ENCODE assay signal across 8 cellular contexts in genomic region chrX:48676106-48676892, GRCh38. TPM values are rescaled to one million over a fixed set of nuclear protein-coding genes. Genes with fewer than 3 reads are reported as not detected.
DNase-seq lines count a peak whose midpoint lies in the region; ATAC-seq and TF ChIP-seq lines count a peak whose summit lies in the region.

No MANE protein-coding gene starts in this region.

- H3K9me3 Mint-ChIP-seq in immature natural killer cell: no peaks in the 10 kb centered on the region

- H3K27ac Mint-ChIP-seq in immature natural killer cell: peak overlapping the region; percentile 90 to 98 (median 96)

- BruUV-seq in mammary epithelial cell (replicated peaks; lab: Mats Ljungman, UMichigan): no TSS peak

- peak; percentile 70 for TF ChIP-seq POLR2A in GM18951 (IDR thresholded peaks at IDR 0.05; ENCODE audit: extremely low read depth, insufficient read depth, insufficient read length)

- no peaks in the 10 kb centered on the region for H4K20me1 ChIP-seq in mammary epithelial cell (ENCODE audit: insufficient read depth, low read length)

- peak overlapping the region; percentile 72 for H3K4me3 ChIP-seq in WI38 (ENCODE audit: low read depth, low read length)
- peak overlapping the region; percentile 70 to 78 (median 74) for H3K4me3 ChIP-seq in mammary epithelial cell (replicated peaks in 1 of 3; ENCODE audit: insufficient read depth in 1 of 3, low read depth in 2 of 3, low read length in 3 of 3)

- peak; percentile 98 for DNase-seq in AG08395 (ENCODE audit: low spot score)
- DNase-seq in NCI-H2227 (lab: John Stamatoyannopoulos, UW; ENCODE audit: unreplicated experiment): peak; percentile 96
- peak; percentile 80 for DNase-seq in mammary epithelial cell
- DNase-seq in immature natural killer cell: peak; percentile 90 to 94 (median 92)
- DNase-seq in smooth muscle cell of the brain vasculature (ENCODE audit: low read depth, low spot score): peak; percentile 44

- no peaks in the 10 kb centered on the region for H3K4me1 ChIP-seq in mammary epithelial cell (ENCODE audit: insufficient read depth, low read length)

- CTCF ChIA-PET in mammary epithelial cell (lab: Charles Lee; ENCODE audit: low non-redundant PET): no interaction called here

- H3K9ac ChIP-seq in mammary epithelial cell (ENCODE audit: insufficient read depth, low read length): peak overlapping the region; percentile 43

- no peaks in the 10 kb centered on the region for H3K36me3 ChIP-seq in mammary epithelial cell (ENCODE audit: insufficient read depth, low read length)

- H3K27me3 Mint-ChIP-seq in immature natural killer cell (ENCODE audit: low read depth in 3 of 3): peaks cover 5 to 9% (median 8%) of the 10 kb centered on the region in 3 donors

- peak overlapping the region; percentile 89 to 93 (median 92) for H3K4me3 Mint-ChIP-seq in immature natural killer cell

- intact Hi-C loops in mammary epithelial cell (cut with micrococcal nuclease): no loop called here

- in situ Hi-C loops in GM18951 (cut with MboI; ENCODE audit: low sequenced_read_pairs, unreplicated experiment): no loop called here
- in situ Hi-C loops in mammary epithelial cell (cut with MboI; ENCODE audit: low sequenced_read_pairs in 2 of 2): no loop called here

- WGBS in mammary epithelial cell (ENCODE audit: low coverage, missing lambda C conversion rate): 72% methylated on average over 17 of the region's 67 CpGs

- H3K4me2 ChIP-seq in mammary epithelial cell (ENCODE audit: insufficient read depth, low read depth, low read length): peak overlapping the region; percentile 81

- H2AFZ ChIP-seq in mammary epithelial cell (ENCODE audit: low read depth, low read length): peak overlapping the region; percentile 91

- peaks cover 16% of the 10 kb centered on the region in 2 donors for H3K4me1 Mint-ChIP-seq in immature natural killer cell

- H3K9me3 ChIP-seq in mammary epithelial cell (replicated peaks; ENCODE audit: insufficient read depth, low read length): no peaks in the 10 kb centered on the region

- no peaks in the 10 kb centered on the region for H3K79me2 ChIP-seq in mammary epithelial cell (ENCODE audit: insufficient read depth, low read length)

- peak overlapping the region; percentile 29 for H3K27ac ChIP-seq in mammary epithelial cell (ENCODE audit: insufficient read depth, low read depth, low read length)

- dilution Hi-C loops in mammary epithelial cell (cut with HindIII; ENCODE audit: low sequenced_read_pairs): no loop called here

- H3K27me3 ChIP-seq in mammary epithelial cell (ENCODE audit: insufficient read depth, low read length): no peaks in the 10 kb centered on the region

- H3K36me3 Mint-ChIP-seq in immature natural killer cell: no peaks in the 10 kb centered on the region

- TF ChIP-seq CTCF in WI38 (IDR thresholded peaks at IDR 0.05; ENCODE audit: low read depth, low read length): no peak
- TF ChIP-seq CTCF in mammary epithelial cell (conservative IDR thresholded peaks at IDR 0.05 in 1 of 2, IDR thresholded peaks at IDR 0.05 in 1 of 2; ENCODE audit: extremely low read depth in 1 of 2, insufficient read depth in 1 of 2, low read depth in 1 of 2, low read length in 2 of 2): no peak

- ATAC-seq in HG03159 (IDR thresholded peaks at IDR 0.05; ENCODE audit: unreplicated experiment): peak; percentile 83

RNA-seq across cellular contexts. Expression of gene WAS, which starts 7.3 kb away (rescaled TPM):
- under 1 TPM in 1 of 2 donors, not detected in 1; 0.16 TPM for total RNA-seq in mammary epithelial cell
- polyA plus RNA-seq in mammary epithelial cell (0.03 TPM), immature natural killer cell (10 to 100 TPM; 15.2 to 43.0 (median 18.3) TPM)
- polyA minus RNA-seq in mammary epithelial cell: not detected

RNA-seq across cellular contexts. Expression of gene SUV39H1, which starts 20.2 kb away (rescaled TPM):
- 10 to 100 TPM in 1 of 2 donors, 1 to 10 TPM in 1; 2.8 to 11.4 TPM for total RNA-seq in mammary epithelial cell
- polyA plus RNA-seq in mammary epithelial cell: 19.1 TPM
- polyA minus RNA-seq in mammary epithelial cell: 26.4 TPM
- 10 to 100 TPM; 13.0 to 18.5 (median 16.4) TPM for polyA plus RNA-seq in immature natural killer cell

Comparison
In these comparisons a context has a peak if more than half of its experiments do, and no peak if none do; other contexts are left out.
1. Peak in every context shown above with its lines: DNase-seq, ATAC-seq, H3K4me3 ChIP-seq and H3K27ac ChIP-seq.
2. DNase-seq: peak in every context shown above with its lines; median percentile 98 in AG08395; 96 in NCI-H2227; 92 in immature natural killer cell; 80 in mammary epithelial cell; 44 in smooth muscle cell of the brain vasculature.
3. RNA of gene WAS, which starts 7.3 kb away (polyA plus RNA-seq): 15.2 to 43.0 TPM in immature natural killer cell; 0.03 TPM in mammary epithelial cell (single experiment); every median in the first group is over 10 times any median in the second.